ENCODE assay signal across 7 cellular contexts in the genomic region with DNA sequence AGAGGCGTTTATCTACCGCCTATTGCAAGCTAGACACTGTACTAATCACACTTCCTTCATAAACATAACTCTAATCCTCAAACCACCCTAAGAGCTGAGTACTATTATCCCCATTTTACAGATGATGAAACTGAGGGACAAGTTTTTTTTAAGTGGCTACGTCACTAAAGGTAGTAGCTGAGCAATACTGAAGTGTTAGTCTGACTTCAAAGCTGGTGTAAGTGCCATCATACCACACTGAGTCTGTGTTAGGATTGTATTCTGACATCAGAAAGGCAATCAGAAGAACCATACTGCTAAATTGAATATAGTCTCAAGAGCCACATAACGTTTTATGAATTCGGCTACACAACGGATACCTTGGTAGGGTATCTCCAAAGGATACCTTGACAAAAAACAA. TPM values are rescaled to one million over a fixed set of nuclear protein-coding genes. Genes with fewer than 3 reads are reported as not detected.
DNase-seq lines count a peak whose midpoint lies in the region; TF ChIP-seq lines count a peak whose summit lies in the region.

No MANE protein-coding gene starts in this region.

- H2BK120ac ChIP-seq in H9 (ENCODE audit: low read depth, low read length, poor library complexity, severe bottlenecking) = no peak overlapping the region

- H4K20me1 ChIP-seq in H9 (ENCODE audit: control insufficient read depth, insufficient read depth, insufficient read length) = no peaks in the 10 kb centered on the region

- no peak overlapping the region for H3K27ac Mint-ChIP-seq in H9

- TF ChIP-seq CTCF in H9 (conservative IDR thresholded peaks at IDR 0.05) (no peak), esophagus squamous epithelium (IDR thresholded peaks at IDR 0.05) (no peak)

- DNase-seq in H9 (no peak), SJSA1 (ENCODE audit: low read depth in 1 of 2, low spot score in 2 of 2) (no peak), esophagus squamous epithelium (lab: John Stamatoyannopoulos, UW) (no peak), MV-4-11 (lab: John Stamatoyannopoulos, UW) (no peak), NCI-H2196 (lab: John Stamatoyannopoulos, UW; ENCODE audit: unreplicated experiment) (no peak)
- no peak for DNase-seq in activated CD4-positive, CD25-positive, alpha-beta regulatory T cell treated with anti-CD3 and anti-CD28 coated beads, Interleukin-2, amount 50 U/mL, for 72 hours

- WGBS in H9 (ENCODE audit: extremely low coverage, insufficient read length, low lambda C conversion rate) = no CpG with 5 or more reads among the region's 6 CpGs
- WGBS in esophagus squamous epithelium, 2 donors = 53 to 61% methylated on average over 6 of the region's 6 CpGs

- peak overlapping the region; percentile 100 for H3K4me3 ChIP-seq in SJSA1
- peak overlapping the region in 3 of 4 donors; percentile 71 to 93 (median 85) for H3K4me3 ChIP-seq in esophagus squamous epithelium
- H3K4me3 ChIP-seq in skeletal muscle satellite cell (ENCODE audit: low read length) = peak overlapping the region; percentile 84

- H2BK5ac ChIP-seq in H9 (ENCODE audit: insufficient read length, low read length) = no peak overlapping the region

- H3K18ac ChIP-seq in H9 (ENCODE audit: insufficient read length, low read depth, low read length) = no peak overlapping the region

- peaks cover 20% of the 10 kb centered on the region for H3K79me2 ChIP-seq in H9 (ENCODE audit: insufficient read depth, low read length)

- H4K8ac ChIP-seq in H9 (replicated peaks; ENCODE audit: insufficient read length, low read depth, low read length) = no peak overlapping the region

- no peaks in the 10 kb centered on the region; a peak in 1 of 5 replicates for H3K9me3 Mint-ChIP-seq in H9

- H3K79me1 ChIP-seq in H9 (ENCODE audit: insufficient read depth, low read depth, low read length, poor library complexity, severe bottlenecking) = peaks cover 2% of the 10 kb centered on the region

- H3K27me3 ChIP-seq in H9 (ENCODE audit: insufficient read depth, low read length) = no peaks in the 10 kb centered on the region
- H3K27me3 ChIP-seq in SJSA1 (replicated peaks) = no peaks in the 10 kb centered on the region
- H3K27me3 ChIP-seq in esophagus squamous epithelium = no peaks in the 10 kb centered on the region
- H3K27me3 ChIP-seq in skeletal muscle satellite cell (ENCODE audit: control insufficient read depth, insufficient read depth, low read length) = no peaks in the 10 kb centered on the region

- peaks cover 0 to 5% (median 5%) of the 10 kb centered on the region in 3 experiments; a peak in 5 of 7 replicates for H3K36me3 Mint-ChIP-seq in H9 (ENCODE audit: insufficient read depth in 1 of 3, low read depth in 3 of 3)

- intact Hi-C loops in esophagus squamous epithelium (cut with DNase I) = no loop called here

- H3K9ac ChIP-seq in H9 (ENCODE audit: extremely low read depth, insufficient read length, low read length) (no peak overlapping the region), skeletal muscle satellite cell (ENCODE audit: low read depth, low read length) (peak overlapping the region; percentile 99)

- no peak overlapping the region for H3T11ph ChIP-seq in H9 (ENCODE audit: low read length)

- no peak overlapping the region for H3K56ac ChIP-seq in H9 (ENCODE audit: insufficient read length, low read depth, low read length)

- no peak overlapping the region for H3K27ac ChIP-seq in H9 (ENCODE audit: insufficient read length, low read depth, low read length)
- H3K27ac ChIP-seq in SJSA1 = no peak overlapping the region
- H3K27ac ChIP-seq in esophagus squamous epithelium = peak overlapping the region in 3 of 4 donors; percentile 94 to 99 (median 99)

- peaks cover 32% of the 10 kb centered on the region in 2 experiments for H3K4me1 Mint-ChIP-seq in H9

- no peak overlapping the region for H2BK15ac ChIP-seq in H9 (ENCODE audit: low read depth, low read length)

- no peak overlapping the region for H3K14ac ChIP-seq in H9 (ENCODE audit: insufficient read depth, low read length)

- no peak overlapping the region for H4K5ac ChIP-seq in H9 (ENCODE audit: insufficient read length, low read depth, low read length)

- H3K4me3 Mint-ChIP-seq in H9 = peak overlapping the region; percentile 92 to 96

- no peaks in the 10 kb centered on the region for H3K9me3 ChIP-seq in H9 (ENCODE audit: control insufficient read depth, low read depth, low read length)
- H3K9me3 ChIP-seq in SJSA1 (replicated peaks) = no peaks in the 10 kb centered on the region
- H3K9me3 ChIP-seq in esophagus squamous epithelium = no peaks in the 10 kb centered on the region
- H3K9me3 ChIP-seq in skeletal muscle satellite cell (replicated peaks; ENCODE audit: low read length) = no peaks in the 10 kb centered on the region

- H4K91ac ChIP-seq in H9 (ENCODE audit: insufficient read length, low read depth, low read length) = no peak overlapping the region

- no peak overlapping the region for H3K23ac ChIP-seq in H9 (ENCODE audit: insufficient read length, low read depth, low read length)

- no peak for TF ChIP-seq POLR2A in esophagus squamous epithelium (IDR thresholded peaks at IDR 0.05)

- peak overlapping the region; percentile 77 for H3K4me2 ChIP-seq in H9 (ENCODE audit: insufficient read depth, insufficient read length, low read length)
- H3K4me2 ChIP-seq in skeletal muscle satellite cell (ENCODE audit: low read length) = peak overlapping the region; percentile 94

- no peak overlapping the region for H2BK12ac ChIP-seq in H9 (ENCODE audit: insufficient read length, low read depth, low read length)

- H3K4me1 ChIP-seq in H9 (ENCODE audit: insufficient read depth, low read length) (no peaks in the 10 kb centered on the region), SJSA1 (replicated peaks) (peaks cover 17% of the 10 kb centered on the region), esophagus squamous epithelium (peaks cover 12 to 62% (median 17%) of the 10 kb centered on the region in 3 donors), skeletal muscle satellite cell (ENCODE audit: control insufficient read depth, insufficient read depth, low read length) (peaks cover 44% of the 10 kb centered on the region)

- H3K4ac ChIP-seq in H9 (ENCODE audit: low read depth, low read length) = no peak overlapping the region

- no peak overlapping the region for H2AK5ac ChIP-seq in H9 (ENCODE audit: insufficient read length, low read length)

- no peak overlapping the region for H2BK20ac ChIP-seq in H9 (ENCODE audit: low read depth, low read length, poor library complexity, severe bottlenecking)

- peaks cover 10% of the 10 kb centered on the region for H3K23me2 ChIP-seq in H9 (ENCODE audit: insufficient read length, low read depth, low read length, poor library complexity, severe bottlenecking)

- H2AFZ ChIP-seq in H9 (ENCODE audit: low read length) = no peak overlapping the region

- H3K36me3 ChIP-seq in SJSA1 = peaks cover 10% of the 10 kb centered on the region
- H3K36me3 ChIP-seq in esophagus squamous epithelium = no peaks in the 10 kb centered on the region
- H3K36me3 ChIP-seq in skeletal muscle satellite cell (ENCODE audit: insufficient read depth, low read length) = no peaks in the 10 kb centered on the region

- H3K27me3 Mint-ChIP-seq in H9 (ENCODE audit: low read depth) = no peaks in the 10 kb centered on the region

RNA-seq across cellular contexts. Expression of gene TP53BP2, which starts 1.8 kb away (rescaled TPM):
- total RNA-seq in H9 (2021) (46.2 and 49.7 TPM in 2 replicates), esophagus squamous epithelium (10 to 100 TPM; 16.4 to 33.2 (median 29.2) TPM)
- total RNA-seq in SJSA1 (2014; rRNA removed; shearing (Covaris generic)) = 32.9 and 40.4 TPM in 2 replicates
- 19.4 and 21.0 TPM in 2 replicates for total RNA-seq in skeletal muscle satellite cell (2012; rRNA removed)

Comparison
In these comparisons a context has a peak if more than half of its experiments do, and no peak if none do; other contexts are left out.
1. H3K27ac ChIP-seq: peak in esophagus squamous epithelium (3 of 4); none in H9 (single experiment) and SJSA1 (single experiment).
2. Peak in every context shown above with its lines, with median percentiles within 50 percentile points of each other: H3K4me3 ChIP-seq.